Comparison of ENCODE assay signal across 7 cellular contexts in the genomic region with DNA sequence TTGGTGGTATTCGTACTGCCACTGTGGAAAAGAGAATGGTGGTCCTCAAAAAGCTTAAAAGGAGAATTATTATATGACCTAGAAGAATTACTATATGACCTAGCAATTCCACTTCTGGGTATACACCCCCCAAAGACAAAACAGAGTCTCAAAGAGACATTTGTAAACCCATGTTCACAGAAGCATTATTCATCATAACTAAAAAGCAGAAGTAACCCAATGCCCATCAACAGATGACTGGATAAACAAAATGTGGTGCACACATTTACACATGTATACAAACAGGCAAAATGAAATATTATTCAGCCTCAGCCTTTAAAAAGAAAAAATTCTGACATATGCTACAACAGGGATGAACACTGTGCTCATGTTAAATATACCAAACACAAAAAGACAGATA.
"Had no signal": no experiment of that assay in that cellular context is flagged by ENCODE, and none has a peak within 500 bp of the region (broad histone marks: within the 10 kb centered on the region; RNA-seq: fewer than 3 reads in every experiment).

No MANE protein-coding gene starts in this region.

- H3K4me3 Mint-ChIP-seq: HFFc6 had no signal

- ATAC-seq: HCT116, K562 had no signal

- H3K27ac Mint-ChIP-seq: HFFc6 had no signal

- DNase-seq: GM23248, GOT3, H7, HFFc6, IMR-90 had no signal
